Comparison of ENCODE assay signal across 2 cellular contexts in the genomic region with DNA sequence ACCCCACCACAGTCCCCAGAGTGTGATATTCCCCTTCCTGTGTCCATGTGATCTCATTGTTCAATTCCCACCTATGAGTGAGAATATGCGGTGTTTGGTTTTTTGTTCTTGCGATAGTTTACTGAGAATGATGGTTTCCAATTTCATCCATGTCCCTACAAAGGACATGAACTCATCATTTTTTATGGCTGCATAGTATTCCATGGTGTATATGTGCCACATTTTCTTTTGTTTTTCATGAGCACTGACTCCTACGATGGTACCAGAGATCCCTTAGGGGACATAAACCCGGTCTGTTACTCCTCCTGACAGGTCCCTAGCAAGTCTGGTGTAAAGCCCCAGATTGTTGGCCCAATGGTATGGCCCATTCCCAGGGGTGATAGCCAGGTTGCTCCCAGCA.
TF ChIP-seq lines count a peak whose summit lies in the region.

No MANE protein-coding gene starts in this region.

TF ChIP-seq in HEK293, 187 proteins besides CTCF, POLR2A, EP300 and RAD21:
- peak; percentile 95 for TF ChIP-seq ZNF146 (tag by site-specific recombination; IDR thresholded peaks at IDR 0.05)
- TF ChIP-seq, protein P1, sequence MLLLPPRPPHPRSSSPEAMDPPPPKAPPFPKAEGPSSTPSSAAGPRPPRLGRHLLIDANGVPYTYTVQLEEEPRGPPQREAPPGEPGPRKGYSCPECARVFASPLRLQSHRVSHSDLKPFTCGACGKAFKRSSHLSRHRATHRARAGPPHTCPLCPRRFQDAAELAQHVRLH (tag by site-specific recombination; IDR thresholded peaks at IDR 0.05): 0 out of 2 replicates have a peak, but pooled peaks have one; percentile 58
- TF ChIP-seq, protein P2, sequence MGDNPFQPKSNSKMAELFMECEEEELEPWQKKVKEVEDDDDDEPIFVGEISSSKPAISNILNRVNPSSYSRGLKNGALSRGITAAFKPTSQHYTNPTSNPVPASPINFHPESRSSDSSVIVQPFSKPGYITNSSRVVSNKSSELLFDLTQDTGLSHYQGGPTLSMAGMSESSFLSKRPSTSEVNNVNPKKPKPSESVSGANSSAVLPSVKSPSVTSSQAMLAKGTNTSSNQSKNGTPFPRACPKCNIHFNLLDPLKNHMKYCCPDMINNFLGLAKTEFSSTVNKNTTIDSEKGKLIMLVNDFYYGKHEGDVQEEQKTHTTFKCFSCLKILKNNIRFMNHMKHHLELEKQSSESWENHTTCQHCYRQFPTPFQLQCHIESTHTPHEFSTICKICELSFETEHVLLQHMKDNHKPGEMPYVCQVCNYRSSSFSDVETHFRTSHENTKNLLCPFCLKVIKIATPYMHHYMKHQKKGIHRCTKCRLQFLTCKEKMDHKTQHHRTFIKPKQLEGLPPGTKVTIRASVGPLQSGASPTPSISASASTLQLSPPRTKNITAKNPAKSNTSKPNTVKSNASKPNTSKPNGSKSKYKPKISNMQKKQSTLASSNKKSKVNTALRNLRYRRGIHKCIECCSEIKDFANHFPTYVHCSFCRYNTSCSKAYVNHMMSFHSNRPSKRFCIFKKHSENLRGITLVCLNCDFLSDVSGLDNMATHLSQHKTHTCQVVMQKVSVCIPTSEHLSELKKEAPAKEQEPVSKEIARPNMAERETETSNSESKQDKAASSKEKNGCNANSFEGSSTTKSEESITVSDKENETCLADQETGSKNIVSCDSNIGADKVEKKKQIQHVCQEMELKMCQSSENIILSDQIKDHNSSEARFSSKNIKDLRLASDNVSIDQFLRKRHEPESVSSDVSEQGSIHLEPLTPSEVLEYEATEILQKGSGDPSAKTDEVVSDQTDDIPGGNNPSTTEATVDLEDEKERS (tag by site-specific recombination; IDR thresholded peaks at IDR 0.05): 0 out of 2 replicates have a peak, but pooled peaks have one; percentile 68

TF ChIP-seq in K562, 482 proteins besides CTCF, POLR2A, EP300 and RAD21:
- TF ChIP-seq BCOR (IDR thresholded peaks at IDR 0.05): peak; percentile 84
- peak in 1 of 2 experiments; percentile 43; a peak in 1 of 4 replicates for TF ChIP-seq KDM1A (IDR thresholded peaks at IDR 0.05)
- peak; percentile 50; the same call in 1 of the 2 replicates for TF ChIP-seq SMARCA5 (IDR thresholded peaks at IDR 0.05)
- TF ChIP-seq, protein P3, sequence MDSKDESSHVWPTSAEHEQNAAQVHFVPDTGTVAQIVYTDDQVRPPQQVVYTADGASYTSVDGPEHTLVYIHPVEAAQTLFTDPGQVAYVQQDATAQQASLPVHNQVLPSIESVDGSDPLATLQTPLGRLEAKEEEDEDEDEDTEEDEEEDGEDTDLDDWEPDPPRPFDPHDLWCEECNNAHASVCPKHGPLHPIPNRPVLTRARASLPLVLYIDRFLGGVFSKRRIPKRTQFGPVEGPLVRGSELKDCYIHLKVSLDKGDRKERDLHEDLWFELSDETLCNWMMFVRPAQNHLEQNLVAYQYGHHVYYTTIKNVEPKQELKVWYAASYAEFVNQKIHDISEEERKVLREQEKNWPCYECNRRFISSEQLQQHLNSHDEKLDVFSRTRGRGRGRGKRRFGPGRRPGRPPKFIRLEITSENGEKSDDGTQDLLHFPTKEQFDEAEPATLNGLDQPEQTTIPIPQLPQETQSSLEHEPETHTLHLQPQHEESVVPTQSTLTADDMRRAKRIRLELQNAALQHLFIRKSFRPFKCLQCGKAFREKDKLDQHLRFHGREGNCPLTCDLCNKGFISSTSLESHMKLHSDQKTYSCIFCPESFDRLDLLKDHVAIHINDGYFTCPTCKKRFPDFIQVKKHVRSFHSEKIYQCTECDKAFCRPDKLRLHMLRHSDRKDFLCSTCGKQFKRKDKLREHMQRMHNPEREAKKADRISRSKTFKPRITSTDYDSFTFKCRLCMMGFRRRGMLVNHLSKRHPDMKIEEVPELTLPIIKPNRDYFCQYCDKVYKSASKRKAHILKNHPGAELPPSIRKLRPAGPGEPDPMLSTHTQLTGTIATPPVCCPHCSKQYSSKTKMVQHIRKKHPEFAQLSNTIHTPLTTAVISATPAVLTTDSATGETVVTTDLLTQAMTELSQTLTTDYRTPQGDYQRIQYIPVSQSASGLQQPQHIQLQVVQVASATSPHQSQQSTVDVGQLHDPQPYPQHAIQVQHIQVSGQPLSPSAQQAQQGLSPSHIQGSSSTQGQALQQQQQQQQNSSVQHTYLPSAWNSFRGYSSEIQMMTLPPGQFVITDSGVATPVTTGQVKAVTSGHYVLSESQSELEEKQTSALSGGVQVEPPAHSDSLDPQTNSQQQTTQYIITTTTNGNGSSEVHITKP (IDR thresholded peaks at IDR 0.05; ENCODE audit: partially characterized antibody): peak; percentile 54
- peak; percentile 38 for TF ChIP-seq ZNF146 (CRISPR knock-in tag; IDR thresholded peaks at IDR 0.05; ENCODE audit: unreplicated experiment)
TF ChIP-seq in K562: peak in this region for 5; not testable (repeated sequence) for 477.
